In the genomic region with DNA sequence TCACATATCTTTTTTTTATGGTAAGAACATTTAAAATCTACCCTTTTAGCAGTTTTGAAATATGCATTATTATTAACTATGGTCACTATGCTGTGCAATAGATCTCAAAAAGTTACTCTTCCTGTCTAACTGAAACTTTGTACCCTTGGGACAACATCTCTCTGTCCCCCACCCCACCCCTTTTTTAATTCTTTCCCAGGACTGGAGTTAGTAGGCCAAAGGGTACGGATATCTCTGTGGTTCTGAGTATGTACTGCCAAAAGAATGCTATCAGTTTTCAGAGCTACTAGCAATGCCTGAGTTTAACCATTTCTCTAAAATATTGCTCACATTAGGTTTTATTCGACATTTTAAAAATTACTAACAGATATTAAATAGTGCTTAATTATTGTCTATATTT, we compare ENCODE assay signal across 25 cellular contexts. TPM values are rescaled to one million over a fixed set of nuclear protein-coding genes. Genes with fewer than 3 reads are reported as not detected.
DNase-seq lines count a peak whose midpoint lies in the region; ATAC-seq and TF ChIP-seq lines count a peak whose summit lies in the region.
"Had no signal": no experiment of that assay in that cellular context is flagged by ENCODE, and none has a peak within 500 bp of the region (broad histone marks: within the 10 kb centered on the region; RNA-seq: fewer than 3 reads in every experiment).

No MANE protein-coding gene starts in this region.

- H3K27me3 Mint-ChIP-seq in endothelial cell (ENCODE audit: unreplicated experiment) = peaks cover 2% of the 10 kb centered on the region

- no peak for TF ChIP-seq RAD21 in SK-N-SH (IDR thresholded peaks at IDR 0.05; ENCODE audit: low read length)

- peak overlapping the region; percentile 68; the same call in 1 of the 2 replicates for H2AFZ ChIP-seq in SK-N-SH (ENCODE audit: low read depth)

- WGBS in SK-N-SH (ENCODE audit: low lambda C conversion rate) = 73% methylated on average over 2 of the region's 2 CpGs

- no peak for DNase-seq in SK-N-SH
- no peak for DNase-seq in endothelial cell (ENCODE audit: low spot score)
- peak; percentile 24 for DNase-seq in iris pigment epithelial cell (ENCODE audit: low read depth)
- DNase-seq: activated CD4-positive, CD25-positive, alpha-beta regulatory T cell treated with anti-CD3 and anti-CD28 coated beads, Interleukin-2, amount 50 U/mL, for 72 hours; activated CD8-positive, alpha-beta T cell treated with anti-CD3 and anti-CD28 coated beads, Interleukin-2, amount 10 ng/mL, durations not matched to agents 7 days and 5 days; activated gamma-delta T cell treated with Interleukin-2 at 50 U/mL for 16 hours; CD8-positive, alpha-beta memory T cell; DMS153; effector CD8-positive, alpha-beta T cell; islet precursor cell; NCI-H1105; NCI-H2081; SHP77 treated with DMSO at 0.1 percent for 48 hours; small intestine; stimulated activated CD4-positive, alpha-beta T cell treated with anti-CD3 and anti-CD28 coated beads, Interleukin-1b, Interleukin-23, amount 100 ng/mL, for 48 hours; T-helper 1 cell; upper lobe of left lung had no signal

- H3K9ac ChIP-seq in SK-N-SH = no peak overlapping the region
- H3K9ac ChIP-seq in subcutaneous abdominal adipose tissue (ENCODE audit: low read length in 5 of 5) = no peak overlapping the region

- no peaks in the 10 kb centered on the region for H3F3A ChIP-seq in SK-N-SH (replicated peaks; ENCODE audit: insufficient read depth)

- TF ChIP-seq EP300 in SK-N-SH (IDR thresholded peaks at IDR 0.05; ENCODE audit: borderline replicate concordance in 1 of 2, low read depth in 1 of 2, low read length in 1 of 2) = no peak

- CTCF ChIA-PET in SK-N-SH (lab: Yijun Ruan, JAX) = no interaction called here

- H3K36me3 Mint-ChIP-seq in endothelial cell (ENCODE audit: low read depth, unreplicated experiment) = peaks cover 3% of the 10 kb centered on the region
- H3K36me3 Mint-ChIP-seq: brain; CD8-positive, alpha-beta memory T cell had no signal

- peaks cover 44% of the 10 kb centered on the region for H3K4me1 Mint-ChIP-seq in endothelial cell (ENCODE audit: unreplicated experiment)

- H3K4me3 ChIP-seq in SK-N-SH (ENCODE audit: low read depth in 2 of 2, low read length in 1 of 2) = no peak overlapping the region
- no peak overlapping the region for H3K4me3 ChIP-seq in subcutaneous abdominal adipose tissue (ENCODE audit: low read depth in 1 of 5, low read length in 5 of 5)
- H3K4me3 ChIP-seq: gastroesophageal sphincter, upper lobe of left lung had no signal

- H3K9me3 Mint-ChIP-seq in endothelial cell (ENCODE audit: unreplicated experiment) = no peaks in the 10 kb centered on the region
- H3K9me3 Mint-ChIP-seq: brain; CD8-positive, alpha-beta memory T cell had no signal

- H3K27ac Mint-ChIP-seq in endothelial cell (ENCODE audit: unreplicated experiment) = peak overlapping the region; percentile 99
- H3K27ac Mint-ChIP-seq: activated CD8-positive, alpha-beta T cell treated with anti-CD3 and anti-CD28 coated beads, Interleukin-2, amount 10 ng/mL, durations not matched to agents 7 days and 5 days; brain; CD8-positive, alpha-beta memory T cell had no signal

- no peaks in the 10 kb centered on the region; a peak in 1 of 4 replicates for H3K4me1 ChIP-seq in SK-N-SH (ENCODE audit: control insufficient read depth in 1 of 2, insufficient read depth in 2 of 2, low read depth in 1 of 2, low read length in 1 of 2)
- H3K4me1 ChIP-seq in subcutaneous abdominal adipose tissue (ENCODE audit: control insufficient read depth in 5 of 5, insufficient read depth in 5 of 5, low read length in 5 of 5) = peaks cover 2 to 37% (median 28%) of the 10 kb centered on the region in 5 donors

- H3K79me2 ChIP-seq in SK-N-SH (ENCODE audit: insufficient read depth) = no peaks in the 10 kb centered on the region

- ATAC-seq in SK-N-SH treated with all-trans-retinoic acid at 6 μM for 48 hours = no peak
- no peak for ATAC-seq in HG03159 (IDR thresholded peaks at IDR 0.05; ENCODE audit: unreplicated experiment)
- no peak for ATAC-seq in HG03025 (IDR thresholded peaks at IDR 0.05; ENCODE audit: low FRiP score, unreplicated experiment)
- ATAC-seq in GM19455 (IDR thresholded peaks at IDR 0.05; ENCODE audit: unreplicated experiment) = no peak
- ATAC-seq: activated CD8-positive, alpha-beta T cell treated with anti-CD3 and anti-CD28 coated beads, Interleukin-2, amount 10 ng/mL, durations not matched to agents 7 days and 5 days; gastroesophageal sphincter had no signal

- H3K9me2 ChIP-seq in SK-N-SH = no peaks in the 10 kb centered on the region

- no peaks in the 10 kb centered on the region for H4K20me1 ChIP-seq in SK-N-SH (ENCODE audit: insufficient read depth)

- H3K27me3 ChIP-seq in SK-N-SH (ENCODE audit: insufficient read depth) (no peaks in the 10 kb centered on the region), subcutaneous abdominal adipose tissue (ENCODE audit: control insufficient read depth in 5 of 5, insufficient read depth in 4 of 5, low read length in 5 of 5) (no peaks in the 10 kb centered on the region)
- H3K27me3 ChIP-seq: gastroesophageal sphincter, upper lobe of left lung had no signal

- H3K4me3 Mint-ChIP-seq in endothelial cell (ENCODE audit: unreplicated experiment) = no peak overlapping the region
- H3K4me3 Mint-ChIP-seq: activated CD8-positive, alpha-beta T cell treated with anti-CD3 and anti-CD28 coated beads, Interleukin-2, amount 10 ng/mL, durations not matched to agents 7 days and 5 days; brain; CD8-positive, alpha-beta memory T cell had no signal

- H3K9me3 ChIP-seq in SK-N-SH = no peaks in the 10 kb centered on the region
- H3K9me3 ChIP-seq in subcutaneous abdominal adipose tissue (ENCODE audit: control insufficient read depth in 5 of 5, low read length in 5 of 5) = no peaks in the 10 kb centered on the region
- H3K9me3 ChIP-seq: gastroesophageal sphincter, upper lobe of left lung had no signal

- H3K27ac ChIP-seq in SK-N-SH (ENCODE audit: low read depth in 2 of 2, low read length in 1 of 2) (no peak overlapping the region), subcutaneous abdominal adipose tissue (ENCODE audit: low read depth, low read length) (peak overlapping the region; percentile 54)
- H3K27ac ChIP-seq: 22Rv1 had no signal

- TF ChIP-seq CTCF in SK-N-SH (IDR thresholded peaks at IDR 0.05) (no peak), endothelial cell (IDR thresholded peaks at IDR 0.05; ENCODE audit: unreplicated experiment) (no peak)

- POLR2A ChIA-PET in SK-N-SH (lab: Yijun Ruan, JAX) = no interaction called here

- H3K36me3 ChIP-seq in SK-N-SH (replicated peaks in 1 of 2; ENCODE audit: control insufficient read depth in 1 of 2, insufficient read depth in 2 of 2, low read length in 1 of 2) (no peaks in the 10 kb centered on the region), subcutaneous abdominal adipose tissue (ENCODE audit: control insufficient read depth in 5 of 5, insufficient read depth in 5 of 5, low read length in 5 of 5) (no peaks in the 10 kb centered on the region)
- H3K36me3 ChIP-seq: gastroesophageal sphincter, upper lobe of left lung had no signal

- H3K4me2 ChIP-seq in SK-N-SH = no peak overlapping the region

TF ChIP-seq in SK-N-SH, 30 proteins besides CTCF, POLR2A, EP300 and RAD21:
- TF ChIP-seq, protein P1, sequence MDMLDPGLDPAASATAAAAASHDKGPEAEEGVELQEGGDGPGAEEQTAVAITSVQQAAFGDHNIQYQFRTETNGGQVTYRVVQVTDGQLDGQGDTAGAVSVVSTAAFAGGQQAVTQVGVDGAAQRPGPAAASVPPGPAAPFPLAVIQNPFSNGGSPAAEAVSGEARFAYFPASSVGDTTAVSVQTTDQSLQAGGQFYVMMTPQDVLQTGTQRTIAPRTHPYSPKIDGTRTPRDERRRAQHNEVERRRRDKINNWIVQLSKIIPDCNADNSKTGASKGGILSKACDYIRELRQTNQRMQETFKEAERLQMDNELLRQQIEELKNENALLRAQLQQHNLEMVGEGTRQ (IDR thresholded peaks at IDR 0.05; ENCODE audit: borderline replicate concordance, low read depth, low read length) = no peak
- TF ChIP-seq SMC3 (IDR thresholded peaks at IDR 0.05; ENCODE audit: low read depth, low read length) = no peak
- TF ChIP-seq FOXJ3 (CRISPR knock-in tag; IDR thresholded peaks at IDR 0.05) = no peak
- no peak for TF ChIP-seq TCF12 (IDR thresholded peaks at IDR 0.05)

TF ChIP-seq in SK-N-SH treated with all-trans-retinoic acid at 6 μM for 48 hours, 23 proteins besides CTCF, POLR2A, EP300 and RAD21:
- TF ChIP-seq, protein P2, sequence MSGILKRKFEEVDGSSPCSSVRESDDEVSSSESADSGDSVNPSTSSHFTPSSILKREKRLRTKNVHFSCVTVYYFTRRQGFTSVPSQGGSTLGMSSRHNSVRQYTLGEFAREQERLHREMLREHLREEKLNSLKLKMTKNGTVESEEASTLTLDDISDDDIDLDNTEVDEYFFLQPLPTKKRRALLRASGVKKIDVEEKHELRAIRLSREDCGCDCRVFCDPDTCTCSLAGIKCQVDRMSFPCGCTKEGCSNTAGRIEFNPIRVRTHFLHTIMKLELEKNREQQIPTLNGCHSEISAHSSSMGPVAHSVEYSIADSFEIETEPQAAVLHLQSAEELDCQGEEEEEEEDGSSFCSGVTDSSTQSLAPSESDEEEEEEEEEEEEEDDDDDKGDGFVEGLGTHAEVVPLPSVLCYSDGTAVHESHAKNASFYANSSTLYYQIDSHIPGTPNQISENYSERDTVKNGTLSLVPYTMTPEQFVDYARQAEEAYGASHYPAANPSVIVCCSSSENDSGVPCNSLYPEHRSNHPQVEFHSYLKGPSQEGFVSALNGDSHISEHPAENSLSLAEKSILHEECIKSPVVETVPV (CRISPR knock-in tag; IDR thresholded peaks at IDR 0.05) = no peak
- TF ChIP-seq ZC3H10 (CRISPR knock-in tag; IDR thresholded peaks at IDR 0.05) (no peak), TOX (CRISPR knock-in tag; IDR thresholded peaks at IDR 0.05; ENCODE audit: borderline replicate concordance) (no peak), TCF4 (CRISPR knock-in tag; IDR thresholded peaks at IDR 0.05; ENCODE audit: borderline replicate concordance) (no peak)

RNA-seq across cellular contexts. Expression of a gene that starts 4.7 kb away (rescaled TPM):
- 0.28 and 0.44 TPM in 2 replicates for polyA plus RNA-seq in SK-N-SH (2012; rRNA removed)
- polyA plus RNA-seq in SK-N-SH (2012; cell fraction: cytosol; rRNA removed) = 0.63 and 0.85 TPM in 2 replicates
- polyA plus RNA-seq in SK-N-SH (2012; cell fraction: nucleus; rRNA removed) = 0.32 and 0.35 TPM in 2 replicates
- total RNA-seq in endothelial cell (ENCODE audit: unreplicated experiment) = 15.6 TPM
